Comparison of ENCODE assay signal across 34 cellular contexts in the genomic region with DNA sequence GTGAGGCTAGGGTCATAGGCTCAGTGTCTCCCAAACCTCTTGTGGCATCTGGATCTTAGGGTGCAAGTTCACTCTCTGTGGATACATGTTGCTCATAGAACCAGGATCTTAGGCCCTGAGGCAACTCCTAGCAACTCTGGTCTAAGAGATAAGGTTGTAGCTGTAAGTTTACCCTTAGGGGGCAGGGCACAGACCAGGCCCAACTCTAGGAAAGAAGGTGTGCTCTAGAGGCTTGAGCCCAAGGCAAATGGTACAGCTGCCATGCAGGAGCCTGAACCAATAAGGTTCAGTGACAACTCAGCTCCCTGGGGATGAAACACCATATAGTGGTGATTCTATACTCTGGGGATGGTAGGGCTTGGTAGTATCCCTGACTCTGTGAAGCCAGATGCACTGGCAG. TPM values are rescaled to one million over a fixed set of nuclear protein-coding genes. Genes with fewer than 3 reads are reported as not detected.
"Had no signal": no experiment of that assay in that cellular context is flagged by ENCODE, and none has a peak within 500 bp of the region (broad histone marks: within the 10 kb centered on the region; RNA-seq: fewer than 3 reads in every experiment).

No MANE protein-coding gene starts in this region.

- FAIRE-seq: islet of Langerhans, kidney, urothelium cell line had no signal

- H3K4me1 Mint-ChIP-seq: immature natural killer cell; mesothelial cell of epicardium; naive thymus-derived CD4-positive, alpha-beta T cell had no signal

- H3K9me3 ChIP-seq: left lung, lower lobe of right lung, ovary, right lobe of liver, suprapubic skin, thoracic aorta, tibial artery, upper lobe of right lung had no signal

- H3K27me3 ChIP-seq: left lung, ovary, right atrium auricular region, right lobe of liver, suprapubic skin, tibial artery, upper lobe of right lung had no signal

- H3K4me3 ChIP-seq: left lung, lower lobe of right lung, ovary, right atrium auricular region, right lobe of liver, smooth muscle cell, suprapubic skin, thoracic aorta, tibial artery, upper lobe of right lung had no signal

- H3K4me3 Mint-ChIP-seq: immature natural killer cell; mesothelial cell of epicardium; naive thymus-derived CD4-positive, alpha-beta T cell; natural killer cell treated with Interleukin-12 subunit alpha and Interleukin-12 subunit beta and Interleukin-15 and Interleukin-18, amount 100 ng/mL, for 72 hours; stimulated activated naive CD8-positive, alpha-beta T cell treated with anti-CD3 and anti-CD28 coated beads, Interleukin-15, Interleukin-2, amounts not matched to agents 100 ng/mL and 50 ng/mL, for 24 hours had no signal

- H3K4me1 ChIP-seq: left lung, lower lobe of right lung, right atrium auricular region, right lobe of liver, suprapubic skin, tibial artery, upper lobe of right lung had no signal

- ATAC-seq: left colon; left lung; lower lobe of right lung; naive thymus-derived CD4-positive, alpha-beta T cell; right lobe of liver; upper lobe of right lung had no signal

- H3K4me2 ChIP-seq: smooth muscle cell had no signal

- H3K36me3 Mint-ChIP-seq: immature natural killer cell; mesothelial cell of epicardium; natural killer cell treated with Interleukin-12 subunit alpha and Interleukin-12 subunit beta and Interleukin-15 and Interleukin-18, amount 100 ng/mL, for 72 hours had no signal

- H3K9me3 Mint-ChIP-seq: natural killer cell treated with Interleukin-12 subunit alpha and Interleukin-12 subunit beta and Interleukin-15 and Interleukin-18, amount 100 ng/mL, for 72 hours; stimulated activated naive CD8-positive, alpha-beta T cell treated with anti-CD3 and anti-CD28 coated beads, Interleukin-15, Interleukin-2, amounts not matched to agents 100 ng/mL and 50 ng/mL, for 24 hours had no signal

- H3K27ac ChIP-seq: left lung, lower lobe of right lung, ovary, right atrium auricular region, right lobe of liver, suprapubic skin, thoracic aorta, tibial artery, upper lobe of right lung had no signal

- H3K27ac Mint-ChIP-seq: immature natural killer cell; mesothelial cell of epicardium; naive thymus-derived CD4-positive, alpha-beta T cell; natural killer cell treated with Interleukin-12 subunit alpha and Interleukin-12 subunit beta and Interleukin-15 and Interleukin-18, amount 100 ng/mL, for 72 hours; progenitor cell of endocrine pancreas; stimulated activated naive CD8-positive, alpha-beta T cell treated with anti-CD3 and anti-CD28 coated beads, Interleukin-15, Interleukin-2, amounts not matched to agents 100 ng/mL and 50 ng/mL, for 24 hours had no signal

- DNase-seq: hypothalamus; immature natural killer cell; kidney; left colon; left lung; lower lobe of right lung; mammary epithelial cell; mesenchymal stem cell; naive thymus-derived CD4-positive, alpha-beta T cell; ovary; right lobe of liver; stimulated activated CD4-positive, alpha-beta T cell treated with anti-CD3 and anti-CD28 coated beads, Interleukin-1b, Interleukin-23, amount 100 ng/mL, for 48 hours; stimulated activated CD4-positive, alpha-beta T cell treated with anti-CD3 and anti-CD28 coated beads, Interleukin-2, amount 100 ng/mL, for 48 hours; stimulated activated CD4-positive, alpha-beta T cell treated with anti-CD3 and anti-CD28 coated beads, Interleukin-4, amount 100 ng/mL, for 4 hours; stimulated activated CD8-positive, alpha-beta memory T cell treated with anti-CD3 and anti-CD28 coated beads, Interleukin-4, amount 100 ng/mL, for 48 hours; stimulated activated naive CD4-positive, alpha-beta T cell; tibial artery; trophoblast cell; upper lobe of right lung had no signal

- H3K36me3 ChIP-seq: left lung, lower lobe of right lung, ovary, right atrium auricular region, right lobe of liver, suprapubic skin, thoracic aorta, tibial artery, upper lobe of right lung had no signal

RNA-seq across cellular contexts. Expression of a gene that starts 17.8 kb away (rescaled TPM):
- total RNA-seq: lower lobe of right lung, mesothelial cell of epicardium, myocyte, progenitor cell of endocrine pancreas, right atrium auricular region, skeletal muscle tissue, smooth muscle cell, upper lobe of right lung had no signal
- polyA plus RNA-seq: mammary epithelial cell, neural cell, smooth muscle cell had no signal

RNA-seq across cellular contexts. Expression of a gene that starts 23.5 kb away (rescaled TPM):
- total RNA-seq: mesothelial cell of epicardium, myocyte, progenitor cell of endocrine pancreas, pulmonary artery endothelial cell, smooth muscle cell, subcutaneous adipose tissue had no signal
- polyA plus RNA-seq: smooth muscle cell had no signal
